ENCODE assay signal across 35 cellular contexts in genomic region chr15:95252404-95252803, GRCh38.
DNase-seq lines count a peak whose midpoint lies in the region; ATAC-seq and TF ChIP-seq lines count a peak whose summit lies in the region.
"Had no signal": no experiment of that assay in that cellular context is flagged by ENCODE, and none has a peak within 500 bp of the region (broad histone marks: within the 10 kb centered on the region; RNA-seq: fewer than 3 reads in every experiment).

No MANE protein-coding gene starts in this region.

- ATAC-seq in PC-3 (peak; percentile 85), GM18909 (IDR thresholded peaks at IDR 0.05; ENCODE audit: poor library complexity, unreplicated experiment) (no peak), HG02884 (IDR thresholded peaks at IDR 0.05; ENCODE audit: unreplicated experiment) (no peak)
- ATAC-seq: activated CD4-positive, alpha-beta T cell treated with anti-CD3 and anti-CD28 coated beads for 36 hours; activated CD8-positive, alpha-beta T cell treated with anti-CD3 and anti-CD28 coated beads for 36 hours; activated T-helper 17 cell treated with anti-CD3 and anti-CD28 coated beads, Interleukin-2, amount 50 U/mL, for 72 hours; effector memory CD8-positive, alpha-beta T cell; gastrocnemius medialis; left lobe of liver; pancreas; stimulated activated naive B cell treated with anti-CD40 and anti-IgM and Interleukin-4, amounts not matched to agents 10 μg/mL and 1 μg/mL and 100 μg/mL, for 72 hours had no signal

- DNase-seq in COLO829 (ENCODE audit: low spot score) (peak; percentile 33), PC-3 (peak; percentile 38), dermis blood vessel endothelial cell (peak; percentile 64), kidney glomerular epithelial cell (lab: John Stamatoyannopoulos, UW) (peak; percentile 8), Karpas-422 (no peak)
- no peak for DNase-seq in effector CD8-positive, alpha-beta T cell (lab: John Stamatoyannopoulos, UW)
- DNase-seq: activated CD4-positive, alpha-beta T cell treated with anti-CD3 and anti-CD28 coated beads for 36 hours; activated CD8-positive, alpha-beta memory T cell treated with anti-CD3 and anti-CD28 coated beads, Interleukin-2, amount 50 U/mL, for 48 hours; activated CD8-positive, alpha-beta T cell treated with anti-CD3 and anti-CD28 coated beads for 36 hours; AML-193; anterior cingulate cortex; CD4-positive, CD25-positive, alpha-beta regulatory T cell; colonic mucosa; effector memory CD8-positive, alpha-beta T cell; gastrocnemius medialis; H9; mesendoderm; NCI-H1694 treated with DMSO at 0.1 percent for 48 hours; NCI-H446 treated with DMSO at 0.1 percent for 48 hours; NCI-H82; pancreas; retina; SJCRH30; stimulated activated naive B cell treated with anti-CD40 and anti-IgM and Interleukin-4, amounts not matched to agents 10 μg/mL and 1 μg/mL and 100 μg/mL, for 72 hours; substantia nigra; T-helper 9 cell; trophoblast cell had no signal

- no peak for TF ChIP-seq CTCF in PC-3 (conservative IDR thresholded peaks at IDR 0.05; ENCODE audit: low read depth, low read length)

- H4K20me1 ChIP-seq in PC-3 (ENCODE audit: low read length) (no peaks in the 10 kb centered on the region), Karpas-422 (ENCODE audit: insufficient read depth, low read depth, low read length) (no peaks in the 10 kb centered on the region)

- no peak overlapping the region for H3K4me2 ChIP-seq in PC-3 (ENCODE audit: low read length)
- no peak overlapping the region for H3K4me2 ChIP-seq in Karpas-422 (ENCODE audit: low read depth, low read length, poor library complexity, severe bottlenecking)
- H3K4me2 ChIP-seq: hepatocyte had no signal

- H3K9ac ChIP-seq in PC-3 (ENCODE audit: low read length), result no peak overlapping the region
- no peak overlapping the region for H3K9ac ChIP-seq in Karpas-422 (ENCODE audit: low read length)

- H3K27me3 ChIP-seq in PC-3 (ENCODE audit: low read length) (no peaks in the 10 kb centered on the region), Karpas-422 (ENCODE audit: low read length) (no peaks in the 10 kb centered on the region)
- H3K27me3 ChIP-seq: cardiac muscle cell, colonic mucosa, gastrocnemius medialis, hepatocyte, pancreas, SJCRH30 had no signal

- no peak overlapping the region for H2AFZ ChIP-seq in PC-3 (ENCODE audit: low read length)
- no peak overlapping the region for H2AFZ ChIP-seq in Karpas-422 (ENCODE audit: low read length)
- H2AFZ ChIP-seq: hepatocyte had no signal

- POLR2A ChIA-PET in PC-3 (lab: Charles Lee; ENCODE audit: unreplicated experiment), result no interaction called here

- BruUV-seq in PC-3 (replicated peaks; lab: Mats Ljungman, UMichigan), result no TSS peak

- H3K4me3 ChIP-seq in PC-3 (ENCODE audit: low read length), result no peak overlapping the region
- no peak overlapping the region for H3K4me3 ChIP-seq in Karpas-422 (ENCODE audit: low read length)
- H3K4me3 ChIP-seq: cardiac muscle cell, colonic mucosa, gastrocnemius medialis, hepatocyte, pancreas, SJCRH30, skin epidermis had no signal

- peak overlapping the region; percentile 47 for H3K27ac ChIP-seq in PC-3 (ENCODE audit: low read length)
- H3K27ac ChIP-seq in Karpas-422 (ENCODE audit: low read length), result no peak overlapping the region
- H3K27ac ChIP-seq: cardiac muscle cell, colonic mucosa, gastrocnemius medialis, hepatocyte, pancreas, SJCRH30, skin epidermis, VCaP had no signal

- no peaks in the 10 kb centered on the region for H3K36me3 ChIP-seq in PC-3 (ENCODE audit: low read depth, low read length)
- no peaks in the 10 kb centered on the region for H3K36me3 ChIP-seq in Karpas-422 (ENCODE audit: insufficient read depth, low read length)
- H3K36me3 ChIP-seq: cardiac muscle cell, colonic mucosa, gastrocnemius medialis, pancreas, SJCRH30 had no signal

- no peaks in the 10 kb centered on the region for H3K9me2 ChIP-seq in PC-3 (replicated peaks; ENCODE audit: low read length)
- no peaks in the 10 kb centered on the region for H3K9me2 ChIP-seq in Karpas-422 (replicated peaks; ENCODE audit: insufficient read depth, low read length)

- CTCF ChIA-PET in PC-3 (lab: Charles Lee), result no interaction called here

- H3F3A ChIP-seq in PC-3 (ENCODE audit: low read length, unreplicated experiment), result no peaks in the 10 kb centered on the region

- H3K4me1 ChIP-seq in PC-3 (ENCODE audit: insufficient read depth, low read length) (peaks cover 16% of the 10 kb centered on the region), Karpas-422 (ENCODE audit: low read length) (no peaks in the 10 kb centered on the region)
- H3K4me1 ChIP-seq: colonic mucosa, gastrocnemius medialis, pancreas, SJCRH30 had no signal

- intact Hi-C loops in PC-3 (cut with micrococcal nuclease), result loop anchor here (2.0 to 10.0 kb wide), 2 partner anchors 76 to 772 kb away; no protein-coding TSS in a partner anchor

- no peaks in the 10 kb centered on the region for H3K79me2 ChIP-seq in PC-3 (ENCODE audit: low read length)
- no peaks in the 10 kb centered on the region for H3K79me2 ChIP-seq in Karpas-422 (ENCODE audit: low read length)
- H3K79me2 ChIP-seq: hepatocyte had no signal

- H3K9me3 ChIP-seq in PC-3 (ENCODE audit: low read length), result no peaks in the 10 kb centered on the region
- peaks cover 13% of the 10 kb centered on the region for H3K9me3 ChIP-seq in Karpas-422 (ENCODE audit: low read length)
- H3K9me3 ChIP-seq: colonic mucosa, gastrocnemius medialis, pancreas, SJCRH30 had no signal

Comparison
In these comparisons a context has a peak if more than half of its experiments do, and no peak if none do; other contexts are left out.
1. DNase-seq: peak in COLO829 (single experiment), PC-3 (single experiment), dermis blood vessel endothelial cell (single experiment) and kidney glomerular epithelial cell (single experiment); none in effector CD8-positive, alpha-beta T cell (single experiment) and Karpas-422 (single experiment).